8 cellular contexts compared by ENCODE assay signal in genomic region chr12:123365141-123365917, GRCh38. TPM values are rescaled to one million over a fixed set of nuclear protein-coding genes. Genes with fewer than 3 reads are reported as not detected.
DNase-seq lines count a peak whose midpoint lies in the region; ATAC-seq and TF ChIP-seq lines count a peak whose summit lies in the region.

No MANE protein-coding gene starts in this region.

- peak overlapping the region; percentile 79 for H3K4me3 ChIP-seq in kidney epithelial cell (ENCODE audit: low read depth, low read length)

- ATAC-seq in GM19035 (IDR thresholded peaks at IDR 0.05; ENCODE audit: unreplicated experiment), result peak; percentile 69
- ATAC-seq in HG03354 (IDR thresholded peaks at IDR 0.05; ENCODE audit: poor library complexity, severe bottlenecking, unreplicated experiment), result peak; percentile 68

- no peaks in the 10 kb centered on the region for H3K27me3 ChIP-seq in kidney epithelial cell (ENCODE audit: control insufficient read depth, insufficient read depth, low read length)

- H3K36me3 ChIP-seq in kidney epithelial cell (ENCODE audit: control insufficient read depth, insufficient read depth, low read length), result no peaks in the 10 kb centered on the region

- TF ChIP-seq CTCF in kidney epithelial cell (IDR thresholded peaks at IDR 0.05; ENCODE audit: insufficient read depth, low read length, poor library complexity, severe bottlenecking), result peak; percentile 84

- DNase-seq in Ammon's horn (ENCODE audit: low spot score) (peak; percentile 97), NCI-H446 (lab: John Stamatoyannopoulos, UW) (peak; percentile 97 to 99), cerebellum (ENCODE audit: low spot score) (peak; percentile 96), kidney epithelial cell (ENCODE audit: low read depth) (peak; percentile 91)
- DNase-seq in activated CD4-positive, CD25-positive, alpha-beta regulatory T cell treated with anti-CD3 and anti-CD28 coated beads, Interleukin-2, amount 50 U/mL, for 72 hours, result peak; percentile 95
- peak; percentile 94 to 96 for DNase-seq in stimulated activated CD4-positive, alpha-beta T cell treated with anti-CD3 and anti-CD28 coated beads, Interleukin-15, amount 100 ng/mL, for 48 hours (ENCODE audit: low read depth in 2 of 2)

RNA-seq across cellular contexts. Expression of gene SBNO1, which starts 0.7 kb away (rescaled TPM):
- total RNA-seq in cerebellum, result 30.8 TPM
- 29.2 and 31.5 TPM in 2 replicates for total RNA-seq in kidney epithelial cell

RNA-seq across cellular contexts. Expression of gene KMT5A, which starts 18.6 kb away (rescaled TPM):
- 22.4 TPM for total RNA-seq in cerebellum
- total RNA-seq in kidney epithelial cell, result 44.0 and 44.4 TPM in 2 replicates

Comparison
In these comparisons a context has a peak if more than half of its experiments do, and no peak if none do; other contexts are left out.
1. Peak in every context shown above with its lines: DNase-seq, ATAC-seq and H3K4me3 ChIP-seq.